7 cellular contexts compared by ENCODE assay signal in genomic region chr4:8991449-8991848, GRCh38.
DNase-seq lines count a peak whose midpoint lies in the region; ATAC-seq and TF ChIP-seq lines count a peak whose summit lies in the region.
"Not testable (repeated sequence)": the region's sequence is repeated elsewhere in the genome, so short reads cannot be mapped to it uniquely, and the experiment has no call there.

No MANE protein-coding gene starts in this region.

- not testable (repeated sequence) for H3K4me1 ChIP-seq in HCT116 (ENCODE audit: control insufficient read depth in 1 of 2, insufficient read depth in 2 of 2, low read length in 2 of 2); Karpas-422 (ENCODE audit: low read length); OCI-LY7 (ENCODE audit: insufficient read depth, low read length, poor library complexity, severe bottlenecking); SK-N-SH (ENCODE audit: control insufficient read depth in 1 of 2, insufficient read depth in 2 of 2, low read depth in 1 of 2, low read length in 1 of 2); mesendoderm (ENCODE audit: control insufficient read depth, low read depth, low read length)

- H4K20me1 ChIP-seq in HCT116 (ENCODE audit: insufficient read depth); Karpas-422 (ENCODE audit: insufficient read depth, low read depth, low read length); OCI-LY7 (ENCODE audit: insufficient read depth, low read length); SK-N-SH (ENCODE audit: insufficient read depth): not testable (repeated sequence)

- not testable (repeated sequence) for H3K4me2 ChIP-seq in HCT116 (ENCODE audit: low read length); Karpas-422 (ENCODE audit: low read depth, low read length, poor library complexity, severe bottlenecking); OCI-LY7 (ENCODE audit: low read length); SK-N-SH; mesendoderm (ENCODE audit: low read length)

- not testable (repeated sequence) for TF ChIP-seq EP300 in SK-N-SH (IDR thresholded peaks at IDR 0.05; ENCODE audit: borderline replicate concordance in 1 of 2, low read depth in 1 of 2, low read length in 1 of 2)

- in situ Hi-C loops in Caki2 (cut with HindIII; ENCODE audit: low pct_unique_long_range_greater_than_20kb, low sequenced_read_pairs), result not testable (repeated sequence)

- H3F3A ChIP-seq in SK-N-SH (replicated peaks; ENCODE audit: insufficient read depth), result not testable (repeated sequence)

- not testable (repeated sequence) for H3K79me1 ChIP-seq in mesendoderm (ENCODE audit: low read length)

- H3K56ac ChIP-seq in mesendoderm (ENCODE audit: low read length), result not testable (repeated sequence)

- intact Hi-C loops in HCT116 (cut with micrococcal nuclease); OCI-LY7 (cut with micrococcal nuclease; ENCODE audit: unreplicated experiment): not testable (repeated sequence)

- not testable (repeated sequence) for H3K9ac ChIP-seq in HCT116 (ENCODE audit: low read length); Karpas-422 (ENCODE audit: low read length); SK-N-SH; mesendoderm (ENCODE audit: low read length)

- TF ChIP-seq RAD21 in HCT116 (IDR thresholded peaks at IDR 0.05; ENCODE audit: low read depth); SK-N-SH (IDR thresholded peaks at IDR 0.05; ENCODE audit: low read length): not testable (repeated sequence)

- H3K36me3 ChIP-seq in HCT116 (ENCODE audit: control insufficient read depth in 1 of 2, insufficient read depth in 2 of 2, low read length in 2 of 2); Karpas-422 (ENCODE audit: insufficient read depth, low read length); OCI-LY7 (ENCODE audit: insufficient read depth, low read length); SK-N-SH (replicated peaks in 1 of 2; ENCODE audit: control insufficient read depth in 1 of 2, insufficient read depth in 2 of 2, low read length in 1 of 2); mesendoderm (ENCODE audit: control insufficient read depth, insufficient read depth, low read length): not testable (repeated sequence)

- H4K8ac ChIP-seq in mesendoderm (ENCODE audit: low read depth, low read length), result not testable (repeated sequence)

- H3K27me3 ChIP-seq in HCT116 (ENCODE audit: insufficient read depth, low read length); Karpas-422 (ENCODE audit: low read length); SK-N-SH (ENCODE audit: insufficient read depth); mesendoderm (ENCODE audit: insufficient read depth, low read length, poor library complexity): not testable (repeated sequence)

- not testable (repeated sequence) for H3K4me3 ChIP-seq in HCT116 (replicated peaks in 1 of 2; ENCODE audit: low read depth in 1 of 2, low read length in 2 of 2); Karpas-422 (ENCODE audit: low read length); OCI-LY7 (ENCODE audit: low read depth, low read length, poor library complexity, severe bottlenecking); SK-N-SH (ENCODE audit: low read depth in 2 of 2, low read length in 1 of 2); mesendoderm (ENCODE audit: low read length)

- CTCF ChIA-PET in HCT116 (lab: Charles Lee); OCI-LY7 (lab: Charles Lee; ENCODE audit: unreplicated experiment): not testable (repeated sequence)
- CTCF ChIA-PET in SK-N-SH (lab: Yijun Ruan, JAX), result interaction anchor here (1.5 kb wide), 1 partner anchor 9 kb away, joined by 5 read pairs; no protein-coding TSS in a partner anchor

- H2BK120ac ChIP-seq in mesendoderm (ENCODE audit: low read depth, low read length), result not testable (repeated sequence)

- not testable (repeated sequence) for H2AK5ac ChIP-seq in mesendoderm (ENCODE audit: low read length)

- not testable (repeated sequence) for H2BK5ac ChIP-seq in mesendoderm (ENCODE audit: low read length)

- TF ChIP-seq POLR2A in HCT116 (IDR thresholded peaks at IDR 0.05; ENCODE audit: borderline replicate concordance, extremely low read depth, insufficient read depth, insufficient read length), result not testable (repeated sequence)

- H2BK15ac ChIP-seq in mesendoderm (replicated peaks; ENCODE audit: low read depth), result not testable (repeated sequence)

- RAD21 ChIA-PET in HCT116 (lab: Charles Lee; ENCODE audit: low non-redundant PET in 1 of 2, low total read pairs in 2 of 2, uncharacterized antibody in 2 of 2, unreplicated experiment in 2 of 2), result not testable (repeated sequence)

- not testable (repeated sequence) for H3K9me3 ChIP-seq in HCT116 (ENCODE audit: control insufficient read depth in 1 of 2, insufficient read depth in 1 of 2, low read depth in 1 of 2, low read length in 2 of 2); Karpas-422 (ENCODE audit: low read length); OCI-LY7 (ENCODE audit: low read length); SK-N-SH

- not testable (repeated sequence) for BruUV-seq in HCT116 (replicated peaks; lab: Mats Ljungman, UMichigan); OCI-LY7 (replicated peaks; lab: Mats Ljungman, UMichigan)

- H3K27ac ChIP-seq in HCT116 (ENCODE audit: low read depth, low read length); Karpas-422 (ENCODE audit: low read length); OCI-LY7 (ENCODE audit: low read depth, low read length, poor library complexity, severe bottlenecking); SK-N-SH (ENCODE audit: low read depth in 2 of 2, low read length in 1 of 2); mesendoderm (ENCODE audit: low read depth, low read length): not testable (repeated sequence)

- not testable (repeated sequence) for H3K79me2 ChIP-seq in HCT116 (ENCODE audit: insufficient read depth, low read length); Karpas-422 (ENCODE audit: low read length); OCI-LY7 (ENCODE audit: insufficient read depth, low read depth, low read length); SK-N-SH (ENCODE audit: insufficient read depth); mesendoderm (ENCODE audit: control insufficient read depth, insufficient read depth, low read length)

- H2AFZ ChIP-seq in HCT116 (ENCODE audit: low read depth, low read length, poor library complexity, severe bottlenecking); Karpas-422 (ENCODE audit: low read length); OCI-LY7 (ENCODE audit: low read length); SK-N-SH (ENCODE audit: low read depth): not testable (repeated sequence)

- not testable (repeated sequence) for H3K9me2 ChIP-seq in HCT116 (ENCODE audit: insufficient read depth); Karpas-422 (replicated peaks; ENCODE audit: insufficient read depth, low read length); OCI-LY7 (ENCODE audit: insufficient read depth, low read length); SK-N-SH

- H3K4ac ChIP-seq in mesendoderm (ENCODE audit: low read depth, low read length), result not testable (repeated sequence)

- H3K23ac ChIP-seq in mesendoderm (ENCODE audit: low read length), result not testable (repeated sequence)

- POLR2A ChIA-PET in HCT116 (lab: Charles Lee); OCI-LY7 (lab: Charles Lee); SK-N-SH (lab: Yijun Ruan, JAX): not testable (repeated sequence)

- ATAC-seq in HCT116, result not testable (repeated sequence)

- not testable (repeated sequence) for H4K5ac ChIP-seq in mesendoderm (ENCODE audit: low read length)

- DNase-seq in Caki2 (ENCODE audit: low read depth) (peak; percentile 11), HCT116 (ENCODE audit: low read depth, low spot score) (peak; percentile 7), Karpas-422 (peak; percentile 46), OCI-LY7 (ENCODE audit: low spot score) (peak; percentile 23), germinal center (ENCODE audit: low spot score) (peak; percentile 3), mesendoderm (peak; percentile 10)
- DNase-seq in SK-N-SH, result not testable (repeated sequence)

- TF ChIP-seq CTCF in HCT116 (IDR thresholded peaks at IDR 0.05 in 2 of 3, conservative IDR thresholded peaks at IDR 0.05 in 1 of 3; ENCODE audit: borderline replicate concordance in 1 of 3, insufficient read depth in 1 of 3, low read depth in 2 of 3, low read length in 2 of 3); OCI-LY7 (conservative IDR thresholded peaks at IDR 0.05; ENCODE audit: low read length); SK-N-SH (IDR thresholded peaks at IDR 0.05): not testable (repeated sequence)

- not testable (repeated sequence) for H3K18ac ChIP-seq in mesendoderm (ENCODE audit: low read length)

TF ChIP-seq in HCT116, 20 proteins besides CTCF, POLR2A, EP300 and RAD21:
- TF ChIP-seq MAX (IDR thresholded peaks at IDR 0.05) (peak; percentile 38; the same call in 1 of the 2 replicates), SP1 (IDR thresholded peaks at IDR 0.05; ENCODE audit: low read depth) (peak; percentile 21; the same call in 1 of the 2 replicates)

TF ChIP-seq in SK-N-SH, 30 proteins besides CTCF, POLR2A, EP300 and RAD21:
- TF ChIP-seq USF1 (IDR thresholded peaks at IDR 0.05; ENCODE audit: borderline replicate concordance, low read depth), result peak; percentile 50; the same call in 1 of the 2 replicates
TF ChIP-seq in SK-N-SH: peak in this region for 1; not testable (repeated sequence) for 29.
